ENCODE assay signal across 20 cellular contexts in genomic region chr14:34277191-34277590, GRCh38.
A peak's percentile ranks its signal among the peaks of the same experiment; 100 is the strongest.
DNase-seq lines count a peak whose midpoint lies in the region; ATAC-seq lines count a peak whose summit lies in the region.
"Had no signal": no experiment of that assay in that cellular context is flagged by ENCODE, and none has a peak within 500 bp of the region (broad histone marks: within the 10 kb centered on the region; RNA-seq: fewer than 3 reads in every experiment).

No MANE protein-coding gene starts in this region.

- ATAC-seq in activated naive CD4-positive, alpha-beta T cell treated with anti-CD3 and anti-CD28 coated beads, Interleukin-2, amount 50 U/mL, for 72 hours: peak; percentile 55 to 57
- ATAC-seq in HG02759 (IDR thresholded peaks at IDR 0.05; ENCODE audit: unreplicated experiment): peak; percentile 70
- ATAC-seq in HG03469 (IDR thresholded peaks at IDR 0.05; ENCODE audit: unreplicated experiment): peak; percentile 67
- ATAC-seq in GM21423 (IDR thresholded peaks at IDR 0.05; ENCODE audit: unreplicated experiment): no peak
- ATAC-seq: A549, Panc1, Right ventricle myocardium inferior, T-cell had no signal

- DNase-seq in activated naive CD4-positive, alpha-beta T cell treated with anti-CD3 and anti-CD28 coated beads, Interleukin-2, amount 50 U/mL, for 72 hours (ENCODE audit: low spot score in 2 of 2): no peak
- no peak for DNase-seq in activated naive CD4-positive, alpha-beta T cell treated with Interleukin-2 at 50 U/mL for 16 hours
- DNase-seq in HuH-7.5 (ENCODE audit: low spot score) (no peak), NCI-H1092 (lab: John Stamatoyannopoulos, UW) (no peak), NCI-H1417 treated with DMSO at 0.1 percent for 48 hours (lab: John Stamatoyannopoulos, UW) (no peak)
- DNase-seq: COR-L47, DMS153, EL, H7, NCI-H1048, NCI-H1694 treated with DMSO at 0.1 percent for 48 hours, NCI-H345, T-cell had no signal

- H3K36me3 Mint-ChIP-seq in activated naive CD4-positive, alpha-beta T cell treated with anti-CD3 and anti-CD28 coated beads, Interleukin-2, amount 50 U/mL, for 72 hours: no peaks in the 10 kb centered on the region
- H3K36me3 Mint-ChIP-seq: CD14-positive monocyte, T-cell had no signal

- no peak overlapping the region for H3K27ac Mint-ChIP-seq in activated naive CD4-positive, alpha-beta T cell treated with anti-CD3 and anti-CD28 coated beads, Interleukin-2, amount 50 U/mL, for 72 hours
- H3K27ac Mint-ChIP-seq: CD14-positive monocyte, T-cell had no signal

- H3K9me3 Mint-ChIP-seq in activated naive CD4-positive, alpha-beta T cell treated with anti-CD3 and anti-CD28 coated beads, Interleukin-2, amount 50 U/mL, for 72 hours: no peaks in the 10 kb centered on the region
